22 cellular contexts compared by ENCODE assay signal in the genomic region with DNA sequence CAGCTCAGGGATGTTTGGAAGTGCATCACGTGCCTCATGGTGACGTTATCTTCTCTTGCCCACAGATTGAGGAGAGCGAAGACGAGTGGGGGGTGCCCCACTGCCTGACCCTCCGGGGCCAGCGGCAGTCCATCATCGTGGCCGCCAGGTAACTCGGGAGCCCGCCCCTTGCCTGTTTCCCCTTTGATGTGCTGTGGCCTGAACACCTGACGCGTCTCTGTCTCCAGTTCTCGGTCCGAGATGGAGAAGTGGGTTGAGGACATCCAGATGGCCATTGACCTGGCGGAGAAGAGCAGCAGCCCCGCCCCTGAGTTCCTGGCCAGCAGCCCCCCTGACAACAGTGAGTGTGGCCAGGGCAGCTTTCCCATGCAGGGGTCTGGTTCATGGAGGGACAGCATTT.
"Had no signal": no experiment of that assay in that cellular context is flagged by ENCODE, and none has a peak within 500 bp of the region (broad histone marks: within the 10 kb centered on the region; RNA-seq: fewer than 3 reads in every experiment).

No MANE protein-coding gene starts in this region.

- H3K9me3 ChIP-seq: MG63 had no signal

- H3K27ac Mint-ChIP-seq: activated CD8-positive, alpha-beta T cell treated with anti-CD3 and anti-CD28 coated beads for 36 hours; activated naive CD8-positive, alpha-beta T cell; activated T-helper 1 cell treated with anti-CD3 and anti-CD28 coated beads, Interleukin-12 subunit alpha, Interleukin-12 subunit beta, Interleukin-2, Interleukin-4 antibody, amounts not matched to agents 30 ng/mL and 10 ng/mL and 1 ng/mL, durations not matched to agents 14 hours and 24 hours and 36 hours had no signal

- H3K36me3 Mint-ChIP-seq: activated naive CD8-positive, alpha-beta T cell; T-cell had no signal

- ATAC-seq: activated CD8-positive, alpha-beta T cell treated with anti-CD3 and anti-CD28 coated beads for 36 hours; Panc1; Right ventricle myocardium inferior; T-cell had no signal

- H3K4me3 ChIP-seq: MG63, SK-N-MC had no signal

- H3K4me3 Mint-ChIP-seq: activated CD8-positive, alpha-beta T cell treated with anti-CD3 and anti-CD28 coated beads for 36 hours; activated naive CD8-positive, alpha-beta T cell; activated T-helper 1 cell treated with anti-CD3 and anti-CD28 coated beads, Interleukin-12 subunit alpha, Interleukin-12 subunit beta, Interleukin-2, Interleukin-4 antibody, amounts not matched to agents 30 ng/mL and 10 ng/mL and 1 ng/mL, durations not matched to agents 14 hours and 24 hours and 36 hours; T-cell had no signal

- H3K27me3 ChIP-seq: MG63 had no signal

- H3K9me3 Mint-ChIP-seq: activated CD8-positive, alpha-beta T cell treated with anti-CD3 and anti-CD28 coated beads for 36 hours; activated T-helper 1 cell treated with anti-CD3 and anti-CD28 coated beads, Interleukin-12 subunit alpha, Interleukin-12 subunit beta, Interleukin-2, Interleukin-4 antibody, amounts not matched to agents 30 ng/mL and 10 ng/mL and 1 ng/mL, durations not matched to agents 14 hours and 24 hours and 36 hours; T-cell had no signal

- H3K27ac ChIP-seq: SK-N-MC, VCaP had no signal

- H3K27me3 Mint-ChIP-seq: activated CD8-positive, alpha-beta T cell treated with anti-CD3 and anti-CD28 coated beads for 36 hours; activated naive CD8-positive, alpha-beta T cell; T-cell had no signal

- DNase-seq: activated CD4-positive, CD25-positive, alpha-beta regulatory T cell; activated CD8-positive, alpha-beta memory T cell treated with anti-CD3 and anti-CD28 coated beads, Interleukin-2, amount 50 U/mL, for 4 hours; activated CD8-positive, alpha-beta T cell treated with anti-CD3 and anti-CD28 coated beads for 36 hours; activated effector memory CD4-positive, alpha-beta T cell treated with Interleukin-2 at 50 U/mL for 16 hours; activated naive CD4-positive, alpha-beta T cell; MG63; NCI-H1105; NCI-H1436; NCI-H1694 treated with DMSO at 0.1 percent for 48 hours; NCI-H2029 treated with DMSO at 0.1 percent for 48 hours; NCI-H510A treated with DMSO at 0.1 percent for 48 hours; NCI-H69; NK-92 treated with Interleukin-12 subunit alpha and Interleukin-12 subunit beta, amount 100 ng/mL, for 24 hours; OCI-M1; RPMI8226; T-cell had no signal
